In the genomic region with DNA sequence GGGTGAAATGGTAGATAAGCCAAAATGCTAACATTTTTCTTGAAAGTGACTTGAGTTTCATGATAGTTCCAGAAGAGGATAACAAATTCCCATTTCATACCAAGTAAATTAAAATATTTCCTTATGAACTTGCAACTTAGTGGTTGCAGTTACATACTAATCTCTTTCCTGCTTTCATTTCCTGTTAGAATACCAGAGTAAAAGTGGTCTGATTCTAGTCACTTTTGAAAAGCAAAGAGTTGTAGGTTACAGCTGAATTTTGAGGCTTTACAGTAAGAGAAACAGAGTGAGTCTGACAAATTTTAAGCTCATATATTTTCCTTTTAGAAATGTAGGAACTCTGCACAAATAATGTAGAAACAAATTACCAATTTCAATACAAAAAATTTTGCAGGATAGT, we compare ENCODE assay signal across 18 cellular contexts.
DNase-seq lines count a peak whose midpoint lies in the region; ATAC-seq, FAIRE-seq and TF ChIP-seq lines count a peak whose summit lies in the region.
"Had no signal": no experiment of that assay in that cellular context is flagged by ENCODE, and none has a peak within 500 bp of the region (broad histone marks: within the 10 kb centered on the region; RNA-seq: fewer than 3 reads in every experiment).

No MANE protein-coding gene starts in this region.

- H3K27me3 Mint-ChIP-seq in immature natural killer cell (ENCODE audit: low read depth in 3 of 3): no peaks in the 10 kb centered on the region
- H3K27me3 Mint-ChIP-seq: progenitor cell of endocrine pancreas had no signal

- H3K27ac Mint-ChIP-seq in immature natural killer cell: peak overlapping the region; percentile 9 to 77 (median 50)
- H3K27ac Mint-ChIP-seq: activated T-helper 1 cell treated with anti-CD3 and anti-CD28 coated beads, Interleukin-12 subunit alpha, Interleukin-12 subunit beta, Interleukin-2, Interleukin-4 antibody, amounts not matched to agents 30 ng/mL and 10 ng/mL and 1 ng/mL, durations not matched to agents 14 hours and 24 hours and 36 hours; GM23338; progenitor cell of endocrine pancreas had no signal

- H3K36me3 Mint-ChIP-seq in immature natural killer cell: peaks cover 0 to 6% (median 0%) of the 10 kb centered on the region in 3 donors

- no peak for TF ChIP-seq POLR2A in GM12891 (IDR thresholded peaks at IDR 0.05; ENCODE audit: low read depth, low read length)

- TF ChIP-seq CTCF in GM13977 (IDR thresholded peaks at IDR 0.05; ENCODE audit: extremely low read depth, insufficient read depth, missing control alignments): no peak

- FAIRE-seq in GM12891 (lab: Jason Lieb, UNC): peak; percentile 66

- ATAC-seq in GM19351 (IDR thresholded peaks at IDR 0.05; ENCODE audit: unreplicated experiment): no peak
- ATAC-seq: foreskin keratinocyte, GM23338 had no signal

- DNase-seq in CD1c-positive myeloid dendritic cell (ENCODE audit: extremely low spot score): peak; percentile 5
- DNase-seq in GM12891 (ENCODE audit: insufficient read length, low spot score): no peak
- DNase-seq in OCI-M1 (lab: John Stamatoyannopoulos, UW): peak; percentile 9
- peak in 1 of 3 donors; percentile 14 for DNase-seq in immature natural killer cell
- DNase-seq in NCI-H510A (lab: John Stamatoyannopoulos, UW): no peak
- DNase-seq in GM13977 (ENCODE audit: low spot score): no peak
- no peak for DNase-seq in DMS53 (lab: John Stamatoyannopoulos, UW)
- DNase-seq: AML-193, aorta, cerebellar nuclear complex, foreskin keratinocyte, left ventricle myocardium inferior, NCI-H446, transverse colon had no signal

- peaks cover 48 to 63% of the 10 kb centered on the region in 2 donors for H3K4me1 Mint-ChIP-seq in immature natural killer cell

- no peaks in the 10 kb centered on the region for H3K9me3 Mint-ChIP-seq in immature natural killer cell
- H3K9me3 Mint-ChIP-seq: activated T-helper 1 cell treated with anti-CD3 and anti-CD28 coated beads, Interleukin-12 subunit alpha, Interleukin-12 subunit beta, Interleukin-2, Interleukin-4 antibody, amounts not matched to agents 30 ng/mL and 10 ng/mL and 1 ng/mL, durations not matched to agents 14 hours and 24 hours and 36 hours; GM23338 had no signal

- H3K4me3 Mint-ChIP-seq in immature natural killer cell: peak overlapping the region; percentile 34 to 63 (median 51)
- H3K4me3 Mint-ChIP-seq: activated T-helper 1 cell treated with anti-CD3 and anti-CD28 coated beads, Interleukin-12 subunit alpha, Interleukin-12 subunit beta, Interleukin-2, Interleukin-4 antibody, amounts not matched to agents 30 ng/mL and 10 ng/mL and 1 ng/mL, durations not matched to agents 14 hours and 24 hours and 36 hours; GM23338 had no signal

- in situ Hi-C loops in GM13977 (cut with MboI; ENCODE audit: low pct_unique_long_range_greater_than_20kb, low sequenced_read_pairs, unreplicated experiment): no loop called here

TF ChIP-seq in GM12891, 5 proteins besides CTCF, POLR2A, EP300 and RAD21:
- TF ChIP-seq SPI1 (IDR thresholded peaks at IDR 0.05; ENCODE audit: low read depth, low read length) (peak; percentile 28; the same call in 1 of the 2 replicates), POU2F2 (IDR thresholded peaks at IDR 0.05; ENCODE audit: low read depth, low read length) (no peak)

Comparison
In these comparisons a context has a peak if more than half of its experiments do, and no peak if none do; other contexts are left out.
1. DNase-seq: peak in CD1c-positive myeloid dendritic cell (single experiment) and OCI-M1 (single experiment); none in GM12891 (single experiment), NCI-H510A (single experiment), GM13977 (single experiment) and DMS53 (single experiment).